3 cellular contexts compared by ENCODE assay signal in genomic region chr6:138374815-138375214, GRCh38.
TF ChIP-seq lines count a peak whose summit lies in the region.

No MANE protein-coding gene starts in this region.

TF ChIP-seq in GM23338, 12 proteins besides CTCF, POLR2A, EP300 and RAD21 (continued from another document and continues in another):
- TF ChIP-seq ZNF114 (CRISPR knock-in tag; IDR thresholded peaks at IDR 0.05) (no peak), EZH2phosphoT487 (IDR thresholded peaks at IDR 0.05; ENCODE audit: unreplicated experiment) (no peak), CREB1 (CRISPR knock-in tag; IDR thresholded peaks at IDR 0.05; ENCODE audit: low read depth) (no peak)
- TF ChIP-seq, protein P1, sequence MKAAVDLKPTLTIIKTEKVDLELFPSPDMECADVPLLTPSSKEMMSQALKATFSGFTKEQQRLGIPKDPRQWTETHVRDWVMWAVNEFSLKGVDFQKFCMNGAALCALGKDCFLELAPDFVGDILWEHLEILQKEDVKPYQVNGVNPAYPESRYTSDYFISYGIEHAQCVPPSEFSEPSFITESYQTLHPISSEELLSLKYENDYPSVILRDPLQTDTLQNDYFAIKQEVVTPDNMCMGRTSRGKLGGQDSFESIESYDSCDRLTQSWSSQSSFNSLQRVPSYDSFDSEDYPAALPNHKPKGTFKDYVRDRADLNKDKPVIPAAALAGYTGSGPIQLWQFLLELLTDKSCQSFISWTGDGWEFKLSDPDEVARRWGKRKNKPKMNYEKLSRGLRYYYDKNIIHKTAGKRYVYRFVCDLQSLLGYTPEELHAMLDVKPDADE (IDR thresholded peaks at IDR 0.05): no peak
- TF ChIP-seq, protein P2, sequence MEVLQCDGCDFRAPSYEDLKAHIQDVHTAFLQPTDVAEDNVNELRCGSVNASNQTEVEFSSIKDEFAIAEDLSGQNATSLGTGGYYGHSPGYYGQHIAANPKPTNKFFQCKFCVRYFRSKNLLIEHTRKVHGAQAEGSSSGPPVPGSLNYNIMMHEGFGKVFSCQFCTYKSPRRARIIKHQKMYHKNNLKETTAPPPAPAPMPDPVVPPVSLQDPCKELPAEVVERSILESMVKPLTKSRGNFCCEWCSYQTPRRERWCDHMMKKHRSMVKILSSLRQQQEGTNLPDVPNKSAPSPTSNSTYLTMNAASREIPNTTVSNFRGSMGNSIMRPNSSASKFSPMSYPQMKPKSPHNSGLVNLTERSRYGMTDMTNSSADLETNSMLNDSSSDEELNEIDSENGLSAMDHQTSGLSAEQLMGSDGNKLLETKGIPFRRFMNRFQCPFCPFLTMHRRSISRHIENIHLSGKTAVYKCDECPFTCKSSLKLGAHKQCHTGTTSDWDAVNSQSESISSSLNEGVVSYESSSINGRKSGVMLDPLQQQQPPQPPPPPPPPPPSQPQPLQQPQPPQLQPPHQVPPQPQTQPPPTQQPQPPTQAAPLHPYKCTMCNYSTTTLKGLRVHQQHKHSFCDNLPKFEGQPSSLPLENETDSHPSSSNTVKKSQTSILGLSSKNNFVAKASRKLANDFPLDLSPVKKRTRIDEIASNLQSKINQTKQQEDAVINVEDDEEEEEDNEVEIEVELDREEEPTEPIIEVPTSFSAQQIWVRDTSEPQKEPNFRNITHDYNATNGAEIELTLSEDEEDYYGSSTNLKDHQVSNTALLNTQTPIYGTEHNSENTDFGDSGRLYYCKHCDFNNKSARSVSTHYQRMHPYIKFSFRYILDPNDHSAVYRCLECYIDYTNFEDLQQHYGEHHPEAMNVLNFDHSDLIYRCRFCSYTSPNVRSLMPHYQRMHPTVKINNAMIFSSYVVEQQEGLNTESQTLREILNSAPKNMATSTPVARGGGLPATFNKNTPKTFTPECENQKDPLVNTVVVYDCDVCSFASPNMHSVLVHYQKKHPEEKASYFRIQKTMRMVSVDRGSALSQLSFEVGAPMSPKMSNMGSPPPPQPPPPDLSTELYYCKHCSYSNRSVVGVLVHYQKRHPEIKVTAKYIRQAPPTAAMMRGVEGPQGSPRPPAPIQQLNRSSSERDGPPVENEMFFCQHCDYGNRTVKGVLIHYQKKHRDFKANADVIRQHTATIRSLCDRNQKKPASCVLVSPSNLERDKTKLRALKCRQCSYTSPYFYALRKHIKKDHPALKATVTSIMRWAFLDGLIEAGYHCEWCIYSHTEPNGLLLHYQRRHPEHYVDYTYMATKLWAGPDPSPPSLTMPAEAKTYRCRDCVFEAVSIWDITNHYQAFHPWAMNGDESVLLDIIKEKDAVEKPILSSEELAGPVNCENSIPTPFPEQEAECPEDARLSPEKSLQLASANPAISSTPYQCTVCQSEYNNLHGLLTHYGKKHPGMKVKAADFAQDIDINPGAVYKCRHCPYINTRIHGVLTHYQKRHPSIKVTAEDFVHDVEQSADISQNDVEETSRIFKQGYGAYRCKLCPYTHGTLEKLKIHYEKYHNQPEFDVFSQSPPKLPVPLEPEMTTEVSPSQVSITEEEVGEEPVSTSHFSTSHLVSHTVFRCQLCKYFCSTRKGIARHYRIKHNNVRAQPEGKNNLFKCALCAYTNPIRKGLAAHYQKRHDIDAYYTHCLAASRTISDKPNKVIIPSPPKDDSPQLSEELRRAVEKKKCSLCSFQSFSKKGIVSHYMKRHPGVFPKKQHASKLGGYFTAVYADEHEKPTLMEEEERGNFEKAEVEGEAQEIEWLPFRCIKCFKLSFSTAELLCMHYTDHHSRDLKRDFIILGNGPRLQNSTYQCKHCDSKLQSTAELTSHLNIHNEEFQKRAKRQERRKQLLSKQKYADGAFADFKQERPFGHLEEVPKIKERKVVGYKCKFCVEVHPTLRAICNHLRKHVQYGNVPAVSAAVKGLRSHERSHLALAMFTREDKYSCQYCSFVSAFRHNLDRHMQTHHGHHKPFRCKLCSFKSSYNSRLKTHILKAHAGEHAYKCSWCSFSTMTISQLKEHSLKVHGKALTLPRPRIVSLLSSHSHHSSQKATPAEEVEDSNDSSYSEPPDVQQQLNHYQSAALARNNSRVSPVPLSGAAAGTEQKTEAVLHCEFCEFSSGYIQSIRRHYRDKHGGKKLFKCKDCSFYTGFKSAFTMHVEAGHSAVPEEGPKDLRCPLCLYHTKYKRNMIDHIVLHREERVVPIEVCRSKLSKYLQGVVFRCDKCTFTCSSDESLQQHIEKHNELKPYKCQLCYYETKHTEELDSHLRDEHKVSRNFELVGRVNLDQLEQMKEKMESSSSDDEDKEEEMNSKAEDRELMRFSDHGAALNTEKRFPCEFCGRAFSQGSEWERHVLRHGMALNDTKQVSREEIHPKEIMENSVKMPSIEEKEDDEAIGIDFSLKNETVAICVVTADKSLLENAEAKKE (CRISPR knock-in tag; IDR thresholded peaks at IDR 0.05): no peak

TF ChIP-seq in HEK293, 187 proteins besides CTCF, POLR2A, EP300 and RAD21:
- TF ChIP-seq, protein P3, sequence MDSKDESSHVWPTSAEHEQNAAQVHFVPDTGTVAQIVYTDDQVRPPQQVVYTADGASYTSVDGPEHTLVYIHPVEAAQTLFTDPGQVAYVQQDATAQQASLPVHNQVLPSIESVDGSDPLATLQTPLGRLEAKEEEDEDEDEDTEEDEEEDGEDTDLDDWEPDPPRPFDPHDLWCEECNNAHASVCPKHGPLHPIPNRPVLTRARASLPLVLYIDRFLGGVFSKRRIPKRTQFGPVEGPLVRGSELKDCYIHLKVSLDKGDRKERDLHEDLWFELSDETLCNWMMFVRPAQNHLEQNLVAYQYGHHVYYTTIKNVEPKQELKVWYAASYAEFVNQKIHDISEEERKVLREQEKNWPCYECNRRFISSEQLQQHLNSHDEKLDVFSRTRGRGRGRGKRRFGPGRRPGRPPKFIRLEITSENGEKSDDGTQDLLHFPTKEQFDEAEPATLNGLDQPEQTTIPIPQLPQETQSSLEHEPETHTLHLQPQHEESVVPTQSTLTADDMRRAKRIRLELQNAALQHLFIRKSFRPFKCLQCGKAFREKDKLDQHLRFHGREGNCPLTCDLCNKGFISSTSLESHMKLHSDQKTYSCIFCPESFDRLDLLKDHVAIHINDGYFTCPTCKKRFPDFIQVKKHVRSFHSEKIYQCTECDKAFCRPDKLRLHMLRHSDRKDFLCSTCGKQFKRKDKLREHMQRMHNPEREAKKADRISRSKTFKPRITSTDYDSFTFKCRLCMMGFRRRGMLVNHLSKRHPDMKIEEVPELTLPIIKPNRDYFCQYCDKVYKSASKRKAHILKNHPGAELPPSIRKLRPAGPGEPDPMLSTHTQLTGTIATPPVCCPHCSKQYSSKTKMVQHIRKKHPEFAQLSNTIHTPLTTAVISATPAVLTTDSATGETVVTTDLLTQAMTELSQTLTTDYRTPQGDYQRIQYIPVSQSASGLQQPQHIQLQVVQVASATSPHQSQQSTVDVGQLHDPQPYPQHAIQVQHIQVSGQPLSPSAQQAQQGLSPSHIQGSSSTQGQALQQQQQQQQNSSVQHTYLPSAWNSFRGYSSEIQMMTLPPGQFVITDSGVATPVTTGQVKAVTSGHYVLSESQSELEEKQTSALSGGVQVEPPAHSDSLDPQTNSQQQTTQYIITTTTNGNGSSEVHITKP (tag by site-specific recombination; IDR thresholded peaks at IDR 0.05): peak; percentile 49; the same call in 1 of the 2 replicates
- TF ChIP-seq ZFP69B (tag by site-specific recombination; IDR thresholded peaks at IDR 0.05) (0 out of 2 replicates have a peak, but pooled peaks have one; percentile 21), OVOL3 (tag by site-specific recombination; IDR thresholded peaks at IDR 0.05) (no peak), ZNF830 (tag by site-specific recombination; IDR thresholded peaks at IDR 0.05; ENCODE audit: low read depth) (no peak), ZNF596 (tag by site-specific recombination; IDR thresholded peaks at IDR 0.05) (no peak), PRDM1 (tag by site-specific recombination; IDR thresholded peaks at IDR 0.05) (peak; percentile 74)
- TF ChIP-seq, protein P4, sequence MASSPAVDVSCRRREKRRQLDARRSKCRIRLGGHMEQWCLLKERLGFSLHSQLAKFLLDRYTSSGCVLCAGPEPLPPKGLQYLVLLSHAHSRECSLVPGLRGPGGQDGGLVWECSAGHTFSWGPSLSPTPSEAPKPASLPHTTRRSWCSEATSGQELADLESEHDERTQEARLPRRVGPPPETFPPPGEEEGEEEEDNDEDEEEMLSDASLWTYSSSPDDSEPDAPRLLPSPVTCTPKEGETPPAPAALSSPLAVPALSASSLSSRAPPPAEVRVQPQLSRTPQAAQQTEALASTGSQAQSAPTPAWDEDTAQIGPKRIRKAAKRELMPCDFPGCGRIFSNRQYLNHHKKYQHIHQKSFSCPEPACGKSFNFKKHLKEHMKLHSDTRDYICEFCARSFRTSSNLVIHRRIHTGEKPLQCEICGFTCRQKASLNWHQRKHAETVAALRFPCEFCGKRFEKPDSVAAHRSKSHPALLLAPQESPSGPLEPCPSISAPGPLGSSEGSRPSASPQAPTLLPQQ (tag by site-specific recombination; IDR thresholded peaks at IDR 0.05): peak; percentile 66; the same call in 1 of the 2 replicates

TF ChIP-seq in K562, 482 proteins besides CTCF, POLR2A, EP300 and RAD21 (continued from another document):
- TF ChIP-seq USF2 (CRISPR knock-in tag; IDR thresholded peaks at IDR 0.05) (0 out of 2 replicates have a peak, but pooled peaks have one; percentile 25), PCBP1 (IDR thresholded peaks at IDR 0.05; ENCODE audit: low read depth, low read length, poor library complexity, severe bottlenecking) (no peak), ILK (tag; IDR thresholded peaks at IDR 0.05; ENCODE audit: borderline replicate concordance, low read depth) (no peak), NR2C2 (CRISPR knock-in tag; IDR thresholded peaks at IDR 0.05) (no peak), NR2C2 (tag; IDR thresholded peaks at IDR 0.05) (0 out of 2 replicates have a peak, but pooled peaks have one; percentile 15)
